8 cellular contexts compared by ENCODE assay signal in the genomic region with DNA sequence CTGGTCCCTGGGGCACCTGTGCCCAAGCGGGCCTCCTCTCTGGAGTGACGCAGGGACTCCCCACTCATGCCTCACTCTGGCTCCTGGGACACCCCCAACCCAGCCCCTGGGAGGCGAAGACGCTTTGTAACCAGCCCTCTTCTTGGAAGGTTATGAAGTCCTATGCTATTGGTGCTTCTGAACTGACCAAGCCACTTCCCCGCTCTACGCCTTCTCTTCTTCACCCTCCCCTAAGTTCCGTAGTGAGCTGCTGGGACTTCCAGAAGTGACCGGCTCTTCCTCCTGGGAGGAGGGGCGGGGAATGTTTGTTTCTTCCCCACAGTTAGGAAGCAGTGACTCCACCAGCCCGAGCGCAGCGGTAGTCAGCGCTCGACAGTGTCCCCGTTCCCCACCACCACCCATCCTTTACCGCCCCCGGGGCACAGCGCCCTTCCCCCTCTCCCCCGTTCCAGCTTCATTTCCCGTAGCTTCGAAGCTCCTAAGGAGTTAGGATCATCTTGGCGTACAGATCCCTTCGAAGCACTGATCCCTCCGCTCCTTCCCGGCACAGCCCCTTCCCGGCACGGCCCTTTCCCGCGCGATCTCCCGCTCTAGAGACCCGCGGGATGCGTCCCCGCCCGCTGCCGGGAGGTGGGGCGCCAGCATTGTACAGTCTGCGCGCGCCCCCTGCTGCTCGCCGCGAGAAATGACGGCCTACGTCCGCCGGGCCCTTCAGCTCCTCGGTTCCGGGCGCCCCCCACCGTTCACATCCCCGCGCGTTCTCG.
A peak's percentile ranks its signal among the peaks of the same experiment; 100 is the strongest.
DNase-seq lines count a peak whose midpoint lies in the region; ATAC-seq and TF ChIP-seq lines count a peak whose summit lies in the region.

No MANE protein-coding gene starts in this region.

- DNase-seq in AG10803 (ENCODE audit: low read depth) (peak; percentile 78), NCI-H226 (peak; percentile 77), cerebellar cortex (ENCODE audit: low spot score) (peak; percentile 83), kidney tubule cell (ENCODE audit: low spot score) (peak; percentile 83)
- peak; percentile 91 for DNase-seq in activated CD4-positive, CD25-positive, alpha-beta regulatory T cell treated with anti-CD3 and anti-CD28 coated beads, Interleukin-2, amount 50 U/mL, for 72 hours
- DNase-seq in stimulated activated CD4-positive, alpha-beta T cell treated with anti-CD3 and anti-CD28 coated beads, Interleukin-15, amount 100 ng/mL, for 48 hours (ENCODE audit: low read depth in 2 of 2) = peak; percentile 77 to 86

- peak overlapping the region; percentile 79 for H3K4me3 ChIP-seq in AG10803 (ENCODE audit: low read length)

- ATAC-seq in GM18909 (IDR thresholded peaks at IDR 0.05; ENCODE audit: poor library complexity, unreplicated experiment) (peak; percentile 86), HG03175 (IDR thresholded peaks at IDR 0.05; ENCODE audit: unreplicated experiment) (peak; percentile 86)

- TF ChIP-seq CTCF in AG10803 (conservative IDR thresholded peaks at IDR 0.05; ENCODE audit: low read length) = peak; percentile 72

Comparison
In these comparisons a context has a peak if more than half of its experiments do, and no peak if none do; other contexts are left out.
1. Peak in every context shown above with its lines: DNase-seq, ATAC-seq and H3K4me3 ChIP-seq.